In the genomic region with DNA sequence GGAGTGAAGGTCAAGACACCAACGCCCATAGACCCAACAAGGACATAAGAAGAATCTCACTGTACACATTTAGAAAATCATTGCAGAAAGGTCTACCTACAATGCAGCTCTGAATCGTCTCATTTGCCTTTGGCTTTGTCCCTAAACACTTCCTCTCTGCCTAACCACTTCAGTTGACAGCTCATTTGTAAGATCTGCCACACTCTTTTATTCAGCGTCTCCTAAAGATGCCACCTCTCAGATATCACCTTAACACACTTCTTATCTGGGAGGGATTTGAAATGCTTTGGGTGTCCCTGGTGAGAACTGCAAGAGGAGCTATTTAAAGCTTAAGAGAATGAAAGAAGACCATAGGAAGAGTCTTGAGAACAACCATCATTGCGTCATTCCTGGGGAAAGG, we compare ENCODE assay signal across 14 cellular contexts. TPM values are rescaled to one million over a fixed set of nuclear protein-coding genes. Genes with fewer than 3 reads are reported as not detected.
DNase-seq lines count a peak whose midpoint lies in the region; ATAC-seq, FAIRE-seq and TF ChIP-seq lines count a peak whose summit lies in the region.
"Had no signal": no experiment of that assay in that cellular context is flagged by ENCODE, and none has a peak within 500 bp of the region (broad histone marks: within the 10 kb centered on the region; RNA-seq: fewer than 3 reads in every experiment).

No MANE protein-coding gene starts in this region.

- no TSS peak for BruUV-seq in Caco-2 (replicated peaks; lab: Mats Ljungman, UMichigan)

- H3K27me3 Mint-ChIP-seq in T-helper 2 cell treated with Interferon-gamma antibody and Interleukin-4, amounts not matched to agents 5 μg/mL and 100 μg/mL, for 36 hours (ENCODE audit: low read depth): no peaks in the 10 kb centered on the region
- H3K27me3 Mint-ChIP-seq in Caco-2 (ENCODE audit: insufficient read depth, unreplicated experiment): no peaks in the 10 kb centered on the region

- H3K9me3 ChIP-seq in left ventricle myocardium inferior (replicated peaks) (no peaks in the 10 kb centered on the region), heart left ventricle (no peaks in the 10 kb centered on the region), liver (ENCODE audit: control insufficient read depth in 4 of 4, low read length in 3 of 4) (no peaks in the 10 kb centered on the region), Caco-2 (no peaks in the 10 kb centered on the region)
- H3K9me3 ChIP-seq: gastroesophageal sphincter, tibial artery had no signal

- no peak overlapping the region for H3K9ac ChIP-seq in liver (ENCODE audit: low read depth in 1 of 2, low read length in 2 of 2)

- H3K4me1 ChIP-seq in left ventricle myocardium inferior: peaks cover 3% of the 10 kb centered on the region
- peaks cover 0 to 78% (median 0%) of the 10 kb centered on the region in 12 donors for H3K4me1 ChIP-seq in heart left ventricle
- H3K4me1 ChIP-seq in liver (ENCODE audit: control insufficient read depth in 4 of 4, insufficient read depth in 4 of 4, low read length in 3 of 4): peaks cover 13 to 55% (median 33%) of the 10 kb centered on the region in 4 donors
- H3K4me1 ChIP-seq in Caco-2: peaks cover 12% of the 10 kb centered on the region; the same call in 1 of the 2 replicates

- no peaks in the 10 kb centered on the region for H3K27me3 ChIP-seq in left ventricle myocardium inferior (ENCODE audit: low read depth)
- H3K27me3 ChIP-seq in heart left ventricle: no peaks in the 10 kb centered on the region
- no peaks in the 10 kb centered on the region for H3K27me3 ChIP-seq in liver (ENCODE audit: control insufficient read depth in 4 of 4, insufficient read depth in 4 of 4, low read length in 3 of 4)
- no peaks in the 10 kb centered on the region for H3K27me3 ChIP-seq in Caco-2 (replicated peaks; ENCODE audit: control insufficient read depth, insufficient read depth, low read length)
- H3K27me3 ChIP-seq: gastroesophageal sphincter, tibial artery had no signal

- peak overlapping the region; percentile 63 for H3K4me3 Mint-ChIP-seq in T-helper 2 cell treated with Interferon-gamma antibody and Interleukin-4, amounts not matched to agents 5 μg/mL and 100 μg/mL, for 36 hours
- H3K4me3 Mint-ChIP-seq in Caco-2 (ENCODE audit: unreplicated experiment): no peak overlapping the region

- H3K36me3 Mint-ChIP-seq in T-helper 2 cell treated with Interferon-gamma antibody and Interleukin-4, amounts not matched to agents 5 μg/mL and 100 μg/mL, for 36 hours (ENCODE audit: low read depth): peaks cover 36% of the 10 kb centered on the region
- no peaks in the 10 kb centered on the region for H3K36me3 Mint-ChIP-seq in Caco-2 (ENCODE audit: insufficient read depth, unreplicated experiment)

- no peak overlapping the region for H3K4me3 ChIP-seq in left ventricle myocardium inferior
- H3K4me3 ChIP-seq in heart left ventricle: no peak overlapping the region
- H3K4me3 ChIP-seq in liver (ENCODE audit: low read depth in 1 of 3, low read length in 3 of 3): no peak overlapping the region
- no peak overlapping the region for H3K4me3 ChIP-seq in Caco-2 (ENCODE audit: low read depth, low read length)
- H3K4me3 ChIP-seq: gastroesophageal sphincter, tibial artery had no signal

- TF ChIP-seq RAD21 in liver (IDR thresholded peaks at IDR 0.05): no peak

- H3K27ac Mint-ChIP-seq in T-helper 2 cell treated with Interferon-gamma antibody and Interleukin-4, amounts not matched to agents 5 μg/mL and 100 μg/mL, for 36 hours: peak overlapping the region; percentile 73
- H3K27ac Mint-ChIP-seq in Caco-2 (ENCODE audit: unreplicated experiment): no peak overlapping the region

- intact Hi-C loops in left ventricle myocardium inferior (cut with micrococcal nuclease): no loop called here
- intact Hi-C loops in heart left ventricle (cut with DNase I): no loop called here
- intact Hi-C loops in Caco-2 (cut with micrococcal nuclease; ENCODE audit: unreplicated experiment): loop anchor here (1.0 kb wide), 1 partner anchor 30 kb away; no protein-coding TSS in a partner anchor

- H3K27ac ChIP-seq in left ventricle myocardium inferior (replicated peaks) (peak overlapping the region; percentile 14), heart left ventricle (peak overlapping the region in 2 of 12 donors; percentile 10 to 80), liver (ENCODE audit: low read depth in 1 of 2, low read length in 2 of 2) (peak overlapping the region; percentile 15 to 65), caudate nucleus (ENCODE audit: low read depth, low read length) (no peak overlapping the region)
- H3K27ac ChIP-seq: tibial artery had no signal

- no peak for FAIRE-seq in frontal cortex (lab: Jason Lieb, UNC)
- FAIRE-seq: H1 had no signal

- CTCF ChIA-PET in Caco-2 (lab: Charles Lee): no interaction called here

- no peak for ATAC-seq in heart left ventricle

- no peaks in the 10 kb centered on the region for H3K9me3 Mint-ChIP-seq in T-helper 2 cell treated with Interferon-gamma antibody and Interleukin-4, amounts not matched to agents 5 μg/mL and 100 μg/mL, for 36 hours
- H3K9me3 Mint-ChIP-seq in Caco-2 (ENCODE audit: unreplicated experiment): no peaks in the 10 kb centered on the region

- H3K36me3 ChIP-seq in left ventricle myocardium inferior: peaks cover 5% of the 10 kb centered on the region
- H3K36me3 ChIP-seq in heart left ventricle: no peaks in the 10 kb centered on the region
- no peaks in the 10 kb centered on the region for H3K36me3 ChIP-seq in liver (ENCODE audit: control insufficient read depth in 4 of 4, insufficient read depth in 3 of 4, low read depth in 1 of 4, low read length in 3 of 4)
- H3K36me3 ChIP-seq in Caco-2 (ENCODE audit: control insufficient read depth, insufficient read depth, low read length): no peaks in the 10 kb centered on the region
- H3K36me3 ChIP-seq: gastroesophageal sphincter, tibial artery had no signal

- peaks cover 68% of the 10 kb centered on the region for H3K4me1 Mint-ChIP-seq in T-helper 2 cell treated with Interferon-gamma antibody and Interleukin-4, amounts not matched to agents 5 μg/mL and 100 μg/mL, for 36 hours (ENCODE audit: low read depth)
- H3K4me1 Mint-ChIP-seq in Caco-2 (ENCODE audit: low read depth, unreplicated experiment): peaks cover 4% of the 10 kb centered on the region

- 57 to 69% (median 65%) methylated on average over 4 of the region's 4 CpGs for WGBS in heart left ventricle, 4 donors
- 67% methylated on average over 4 of the region's 4 CpGs for WGBS in liver

- TF ChIP-seq POLR2A in heart left ventricle (IDR thresholded peaks at IDR 0.05): no peak

- DNase-seq in left ventricle myocardium inferior (no peak), heart left ventricle (no peak), frontal cortex (ENCODE audit: low spot score in 2 of 2) (no peak), Caco-2 (no peak), caudate nucleus (lab: John Stamatoyannopoulos, UW) (no peak)
- DNase-seq in T-helper 2 cell treated with Interferon-gamma antibody and Interleukin-4, amounts not matched to agents 5 μg/mL and 100 μg/mL, for 36 hours (ENCODE audit: low spot score): no peak
- DNase-seq in activated CD4-positive, CD25-positive, alpha-beta regulatory T cell treated with anti-CD3 and anti-CD28 coated beads, Interleukin-2, amount 50 U/mL, for 72 hours: no peak
- DNase-seq: C1 segment of cervical spinal cord; effector CD4-positive, alpha-beta T cell; NCI-H226; tibial artery had no signal

- TF ChIP-seq CTCF in left ventricle myocardium inferior (IDR thresholded peaks at IDR 0.05; ENCODE audit: borderline replicate concordance) (no peak), heart left ventricle (IDR thresholded peaks at IDR 0.05) (no peak), liver (IDR thresholded peaks at IDR 0.05; ENCODE audit: low read depth, low read length, missing input control) (no peak), Caco-2 (IDR thresholded peaks at IDR 0.05; ENCODE audit: insufficient read depth in 1 of 2, low read depth in 1 of 2, low read length in 1 of 2, severe bottlenecking in 1 of 2, unreplicated experiment in 1 of 2) (no peak)

- POLR2A ChIA-PET in Caco-2 (lab: Charles Lee): no interaction called here

TF ChIP-seq in liver, 16 proteins besides CTCF, POLR2A, EP300 and RAD21:
- TF ChIP-seq, protein P1, sequence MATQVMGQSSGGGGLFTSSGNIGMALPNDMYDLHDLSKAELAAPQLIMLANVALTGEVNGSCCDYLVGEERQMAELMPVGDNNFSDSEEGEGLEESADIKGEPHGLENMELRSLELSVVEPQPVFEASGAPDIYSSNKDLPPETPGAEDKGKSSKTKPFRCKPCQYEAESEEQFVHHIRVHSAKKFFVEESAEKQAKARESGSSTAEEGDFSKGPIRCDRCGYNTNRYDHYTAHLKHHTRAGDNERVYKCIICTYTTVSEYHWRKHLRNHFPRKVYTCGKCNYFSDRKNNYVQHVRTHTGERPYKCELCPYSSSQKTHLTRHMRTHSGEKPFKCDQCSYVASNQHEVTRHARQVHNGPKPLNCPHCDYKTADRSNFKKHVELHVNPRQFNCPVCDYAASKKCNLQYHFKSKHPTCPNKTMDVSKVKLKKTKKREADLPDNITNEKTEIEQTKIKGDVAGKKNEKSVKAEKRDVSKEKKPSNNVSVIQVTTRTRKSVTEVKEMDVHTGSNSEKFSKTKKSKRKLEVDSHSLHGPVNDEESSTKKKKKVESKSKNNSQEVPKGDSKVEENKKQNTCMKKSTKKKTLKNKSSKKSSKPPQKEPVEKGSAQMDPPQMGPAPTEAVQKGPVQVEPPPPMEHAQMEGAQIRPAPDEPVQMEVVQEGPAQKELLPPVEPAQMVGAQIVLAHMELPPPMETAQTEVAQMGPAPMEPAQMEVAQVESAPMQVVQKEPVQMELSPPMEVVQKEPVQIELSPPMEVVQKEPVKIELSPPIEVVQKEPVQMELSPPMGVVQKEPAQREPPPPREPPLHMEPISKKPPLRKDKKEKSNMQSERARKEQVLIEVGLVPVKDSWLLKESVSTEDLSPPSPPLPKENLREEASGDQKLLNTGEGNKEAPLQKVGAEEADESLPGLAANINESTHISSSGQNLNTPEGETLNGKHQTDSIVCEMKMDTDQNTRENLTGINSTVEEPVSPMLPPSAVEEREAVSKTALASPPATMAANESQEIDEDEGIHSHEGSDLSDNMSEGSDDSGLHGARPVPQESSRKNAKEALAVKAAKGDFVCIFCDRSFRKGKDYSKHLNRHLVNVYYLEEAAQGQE (IDR thresholded peaks at IDR 0.05): no peak
- TF ChIP-seq EGR1 (IDR thresholded peaks at IDR 0.05; ENCODE audit: low read depth in 2 of 2): no peak
- no peak for TF ChIP-seq GABPA (IDR thresholded peaks at IDR 0.05 in 1 of 2, conservative IDR thresholded peaks at IDR 0.05 in 1 of 2)
TF ChIP-seq in liver: peak in this region for 0.

RNA-seq across cellular contexts. Expression of a gene that starts 38.7 kb away (rescaled TPM):
- 5.8 TPM for total RNA-seq in left ventricle myocardium inferior
- 10 to 100 TPM in 1 of 9 donors, 1 to 10 TPM in 8; 1.8 to 17.2 (median 4.2) TPM for total RNA-seq in heart left ventricle
- 1 to 10 TPM; 1.4 to 9.0 TPM for polyA plus RNA-seq in heart left ventricle
- total RNA-seq in liver: 10 to 100 TPM in 1 of 2 donors, 1 to 10 TPM in 1; 6.4 to 28.4 TPM
- polyA plus RNA-seq in liver: 10 to 100 TPM; 21.5 to 30.8 TPM
- 8.2 TPM for total RNA-seq in frontal cortex
- 6.8 and 8.7 TPM in 2 replicates for total RNA-seq in Caco-2 (2022)

RNA-seq across cellular contexts. Expression of a gene that starts 54.2 kb away (rescaled TPM):
- 44.4 TPM for total RNA-seq in left ventricle myocardium inferior
- 10 to 100 TPM; 25.5 to 51.5 (median 39.2) TPM for total RNA-seq in heart left ventricle
- 10 to 100 TPM; 40.8 to 51.9 TPM for polyA plus RNA-seq in heart left ventricle
- total RNA-seq in liver: 10 to 100 TPM; 17.4 to 33.3 TPM
- 10 to 100 TPM; 13.3 to 28.9 TPM for polyA plus RNA-seq in liver
- total RNA-seq in frontal cortex: 178 TPM
- total RNA-seq in Caco-2 (2022): 122 and 124 TPM in 2 replicates
